In genomic region chr3:161264771-161265343, GRCh38 we compare ENCODE assay signal across 24 cellular contexts. TPM values are rescaled to one million over a fixed set of nuclear protein-coding genes. Genes with fewer than 3 reads are reported as not detected.
A peak's percentile ranks its signal among the peaks of the same experiment; 100 is the strongest.
DNase-seq lines count a peak whose midpoint lies in the region; ATAC-seq and TF ChIP-seq lines count a peak whose summit lies in the region.
"Had no signal": no experiment of that assay in that cellular context is flagged by ENCODE, and none has a peak within 500 bp of the region (broad histone marks: within the 10 kb centered on the region; RNA-seq: fewer than 3 reads in every experiment).

No MANE protein-coding gene starts in this region.

- peak overlapping the region; percentile 45 for H3K4me3 Mint-ChIP-seq in HFFc6
- no peak overlapping the region for H3K4me3 Mint-ChIP-seq in T-cell
- H3K4me3 Mint-ChIP-seq: activated naive CD8-positive, alpha-beta T cell treated with anti-CD3 and anti-CD28 coated beads, Interleukin-2, amount 50 U/mL, for 24 hours; brain had no signal

- POLR2A ChIA-PET in AG04449 (lab: Yijun Ruan, JAX) = no interaction called here
- POLR2A ChIA-PET in T-cell (lab: Charles Lee) = no interaction called here

- TF ChIP-seq CTCF in AG04449 (IDR thresholded peaks at IDR 0.05; ENCODE audit: insufficient read depth, low read length, missing control alignments) (no peak), HFFc6 (IDR thresholded peaks at IDR 0.05) (no peak), choroid plexus epithelial cell (conservative IDR thresholded peaks at IDR 0.05; ENCODE audit: low read depth, low read length) (no peak)

- H3K27ac Mint-ChIP-seq in HFFc6 (peak overlapping the region; percentile 72), T-cell (no peak overlapping the region)
- H3K27ac Mint-ChIP-seq: activated naive CD8-positive, alpha-beta T cell treated with anti-CD3 and anti-CD28 coated beads, Interleukin-2, amount 50 U/mL, for 24 hours; brain had no signal

- no peak overlapping the region for H3K4me3 ChIP-seq in AG04449 (ENCODE audit: low read depth, low read length)
- H3K4me3 ChIP-seq in choroid plexus epithelial cell (ENCODE audit: low read depth, low read length) = no peak overlapping the region
- H3K4me3 ChIP-seq: A549, sigmoid colon, upper lobe of left lung had no signal

- no peaks in the 10 kb centered on the region for H3K27me3 Mint-ChIP-seq in HFFc6 (ENCODE audit: insufficient read depth)
- no peaks in the 10 kb centered on the region for H3K27me3 Mint-ChIP-seq in T-cell
- H3K27me3 Mint-ChIP-seq: activated naive CD8-positive, alpha-beta T cell treated with anti-CD3 and anti-CD28 coated beads, Interleukin-2, amount 50 U/mL, for 24 hours; brain had no signal

- DNase-seq in AG04449 (ENCODE audit: low read depth, low spot score) (peak; percentile 24), HFFc6 (peak; percentile 63), choroid plexus epithelial cell (ENCODE audit: low read depth) (peak; percentile 31), left lobe of liver (ENCODE audit: low spot score) (no peak), T-cell (no peak), nucleus accumbens (lab: John Stamatoyannopoulos, UW) (no peak)
- DNase-seq: activated CD8-positive, alpha-beta memory T cell treated with anti-CD3 and anti-CD28 coated beads for 24 hours; activated gamma-delta T cell treated with Interleukin-2 at 50 U/mL for 16 hours; activated naive CD8-positive, alpha-beta T cell treated with anti-CD3 and anti-CD28 coated beads, Interleukin-2, amount 50 U/mL, for 24 hours; activated T-cell treated with anti-CD3 and anti-CD28 coated beads, Interleukin-2, amount 50 U/mL, for 1 hour; Calu3; DND-41; effector CD8-positive, alpha-beta T cell; kidney; NCI-H2081 treated with DMSO at 0.1 percent for 48 hours; SIG-M5; sigmoid colon; T-helper 1 cell; upper lobe of left lung had no signal

- H3K4me1 Mint-ChIP-seq in HFFc6 (ENCODE audit: low read depth) = peaks cover 63% of the 10 kb centered on the region
- H3K4me1 Mint-ChIP-seq in T-cell = peaks cover 7 to 9% (median 8%) of the 10 kb centered on the region in 3 donors
- H3K4me1 Mint-ChIP-seq: activated naive CD8-positive, alpha-beta T cell treated with anti-CD3 and anti-CD28 coated beads, Interleukin-2, amount 50 U/mL, for 24 hours; brain had no signal

- CTCF ChIA-PET in AG04449 (lab: Yijun Ruan, JAX) (interaction anchor here (1.0 kb wide), 1 partner anchor 10 kb away, joined by 3 read pairs; no protein-coding TSS in a partner anchor), T-cell (lab: Charles Lee) (no interaction called here)

- ATAC-seq in left lobe of liver (peak; percentile 93), HG02763 (IDR thresholded peaks at IDR 0.05; ENCODE audit: unreplicated experiment) (no peak), GM21526 (IDR thresholded peaks at IDR 0.05; ENCODE audit: low FRiP score, unreplicated experiment) (no peak), T-cell (replicated peaks in 1 of 4) (no peak)
- ATAC-seq: A549; activated naive CD8-positive, alpha-beta T cell treated with anti-CD3 and anti-CD28 coated beads, Interleukin-2, amount 50 U/mL, for 24 hours; HCT116 had no signal

- H3K9me3 Mint-ChIP-seq in HFFc6 (peaks cover 28% of the 10 kb centered on the region), T-cell (peaks cover 4 to 19% (median 6%) of the 10 kb centered on the region in 3 donors)

- peaks cover 60% of the 10 kb centered on the region for H3K36me3 Mint-ChIP-seq in HFFc6 (ENCODE audit: low read depth)
- H3K36me3 Mint-ChIP-seq in T-cell = peaks cover 47% of the 10 kb centered on the region

RNA-seq across cellular contexts. Expression of gene NMD3, which starts 43.7 kb away (rescaled TPM):
- 10 to 100 TPM; 56.8 to 72.3 (median 64.3) TPM for total RNA-seq in HFFc6 (2021; fragmentation: NEBNext Ultra II Directional; extraction: Animal tissue kit (Norgen Biotek cat#: 25700))
- total RNA-seq in left lobe of liver = 40.9 TPM
- total RNA-seq in T-cell = 10 to 100 TPM; 39.2 to 43.4 (median 42.4) TPM

Comparison
In these comparisons a context has a peak if more than half of its experiments do, and no peak if none do; other contexts are left out.
1. DNase-seq: peak in AG04449 (single experiment), HFFc6 (single experiment) and choroid plexus epithelial cell (single experiment); none in left lobe of liver (single experiment), T-cell (0 of 34) and nucleus accumbens (0 of 56).